In the genomic region with DNA sequence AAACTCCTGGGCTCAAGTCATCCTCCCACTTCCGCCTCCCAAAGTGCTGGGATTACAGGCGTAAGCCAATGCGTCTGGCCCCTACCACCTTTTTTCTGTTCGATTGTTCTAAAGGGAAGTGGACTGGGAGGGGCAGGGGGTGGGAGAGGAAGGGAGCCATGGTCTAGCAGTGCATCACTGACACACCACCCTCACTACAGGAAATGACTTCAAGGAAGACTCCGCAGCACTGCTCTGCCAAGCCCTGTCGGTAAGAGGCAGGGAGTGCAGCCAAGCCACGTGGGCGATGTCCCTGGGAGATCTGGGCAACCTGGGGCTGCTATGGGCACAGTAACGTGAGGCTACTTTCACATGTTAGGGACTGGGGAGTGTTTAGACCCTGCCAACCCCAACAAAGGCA, we compare ENCODE assay signal across 9 cellular contexts. TPM values are rescaled to one million over a fixed set of nuclear protein-coding genes. Genes with fewer than 3 reads are reported as not detected.
DNase-seq lines count a peak whose midpoint lies in the region; ATAC-seq, FAIRE-seq and TF ChIP-seq lines count a peak whose summit lies in the region.
"Had no signal": no experiment of that assay in that cellular context is flagged by ENCODE, and none has a peak within 500 bp of the region (broad histone marks: within the 10 kb centered on the region; RNA-seq: fewer than 3 reads in every experiment).

No MANE protein-coding gene starts in this region.

- no peak overlapping the region for H2BK5ac ChIP-seq in mesendoderm (ENCODE audit: low read length)

- TF ChIP-seq POLR2A in breast epithelium (IDR thresholded peaks at IDR 0.05): no peak

- H3K36me3 Mint-ChIP-seq in activated B cell treated with CpG ODN at 0.5 μM for 24 hours (ENCODE audit: low read depth): no peaks in the 10 kb centered on the region

- H3K4me3 Mint-ChIP-seq in activated B cell treated with CpG ODN at 0.5 μM for 24 hours: no peak overlapping the region

- H3K4me2 ChIP-seq in mesendoderm (ENCODE audit: low read length): no peak overlapping the region

- H3K9me3 ChIP-seq in breast epithelium: no peaks in the 10 kb centered on the region
- no peaks in the 10 kb centered on the region for H3K9me3 ChIP-seq in subcutaneous abdominal adipose tissue (ENCODE audit: control insufficient read depth in 5 of 5, low read length in 5 of 5)
- H3K9me3 ChIP-seq: neutrophil had no signal

- H2BK120ac ChIP-seq in mesendoderm (ENCODE audit: low read depth, low read length): no peak overlapping the region

- no peak overlapping the region for H3K18ac ChIP-seq in mesendoderm (ENCODE audit: low read length)

- H3K4me1 Mint-ChIP-seq in activated B cell treated with CpG ODN at 0.5 μM for 24 hours: peaks cover 13% of the 10 kb centered on the region

- TF ChIP-seq CTCF in activated B cell treated with CpG ODN at 0.5 μM for 24 hours (IDR thresholded peaks at IDR 0.05) (no peak), breast epithelium (IDR thresholded peaks at IDR 0.05) (peak; percentile 29 to 46 (median 33)), D721Med (IDR thresholded peaks at IDR 0.05; ENCODE audit: insufficient read depth, missing control alignments) (no peak)

- H4K8ac ChIP-seq in mesendoderm (ENCODE audit: low read depth, low read length): no peak overlapping the region

- no peaks in the 10 kb centered on the region for H3K9me3 Mint-ChIP-seq in activated B cell treated with CpG ODN at 0.5 μM for 24 hours

- H3K79me2 ChIP-seq in mesendoderm (ENCODE audit: control insufficient read depth, insufficient read depth, low read length): no peaks in the 10 kb centered on the region

- CTCF ChIA-PET in activated B cell treated with CpG ODN at 0.5 μM for 24 hours (lab: Charles Lee): no interaction called here

- H3K36me3 ChIP-seq in breast epithelium (no peaks in the 10 kb centered on the region), mesendoderm (ENCODE audit: control insufficient read depth, insufficient read depth, low read length) (no peaks in the 10 kb centered on the region), subcutaneous abdominal adipose tissue (ENCODE audit: control insufficient read depth in 5 of 5, insufficient read depth in 5 of 5, low read length in 5 of 5) (no peaks in the 10 kb centered on the region)
- H3K36me3 ChIP-seq: neutrophil had no signal

- H2BK15ac ChIP-seq in mesendoderm (replicated peaks; ENCODE audit: low read depth): no peak overlapping the region

- DNase-seq in HT1080 (ENCODE audit: low read depth) (peak; percentile 82), activated B cell treated with CpG ODN at 0.5 μM for 24 hours (no peak), breast epithelium (ENCODE audit: low spot score in 2 of 2) (peak in 1 of 2 donors; percentile 60), mesendoderm (peak; percentile 77), dedifferentiated amniotic fluid mesenchymal stem cell (ENCODE audit: extremely low spot score) (no peak), D721Med (ENCODE audit: insufficient read length, low spot score) (no peak)

- H2AK5ac ChIP-seq in mesendoderm (ENCODE audit: low read length): no peak overlapping the region

- intact Hi-C loops in activated B cell treated with CpG ODN at 0.5 μM for 24 hours (cut with micrococcal nuclease): no loop called here
- intact Hi-C loops in breast epithelium (cut with DNase I; ENCODE audit: low total_unique reads): no loop called here

- H3K27ac ChIP-seq in breast epithelium (peak overlapping the region; percentile 62 to 83), mesendoderm (ENCODE audit: low read depth, low read length) (no peak overlapping the region), subcutaneous abdominal adipose tissue (ENCODE audit: low read depth, low read length) (peak overlapping the region; percentile 24)
- H3K27ac ChIP-seq: neutrophil had no signal

- no peak overlapping the region for H4K5ac ChIP-seq in mesendoderm (ENCODE audit: low read length)

- no peak overlapping the region for H3K4me3 ChIP-seq in breast epithelium
- no peak overlapping the region for H3K4me3 ChIP-seq in mesendoderm (ENCODE audit: low read length)
- no peak overlapping the region for H3K4me3 ChIP-seq in subcutaneous abdominal adipose tissue (ENCODE audit: low read depth in 1 of 5, low read length in 5 of 5)

- no peak overlapping the region for H3K4ac ChIP-seq in mesendoderm (ENCODE audit: low read depth, low read length)

- H3K4me1 ChIP-seq in breast epithelium: no peaks in the 10 kb centered on the region
- no peaks in the 10 kb centered on the region for H3K4me1 ChIP-seq in mesendoderm (ENCODE audit: control insufficient read depth, low read depth, low read length)
- H3K4me1 ChIP-seq in subcutaneous abdominal adipose tissue (ENCODE audit: control insufficient read depth in 5 of 5, insufficient read depth in 5 of 5, low read length in 5 of 5): peaks cover 0 to 13% (median 0%) of the 10 kb centered on the region in 5 donors

- no peak overlapping the region for H3K56ac ChIP-seq in mesendoderm (ENCODE audit: low read length)

- ATAC-seq in activated B cell treated with CpG ODN at 0.5 μM for 24 hours (ENCODE audit: low read depth): peak; percentile 68
- no peak for ATAC-seq in HG03521 (IDR thresholded peaks at IDR 0.05; ENCODE audit: unreplicated experiment)

- FAIRE-seq in D721Med (lab: Jason Lieb, UNC): no peak

- H3K79me1 ChIP-seq in mesendoderm (ENCODE audit: low read length): no peaks in the 10 kb centered on the region

- H3K27me3 ChIP-seq in breast epithelium (no peaks in the 10 kb centered on the region), mesendoderm (ENCODE audit: insufficient read depth, low read length, poor library complexity) (no peaks in the 10 kb centered on the region), subcutaneous abdominal adipose tissue (ENCODE audit: control insufficient read depth in 5 of 5, insufficient read depth in 4 of 5, low read length in 5 of 5) (no peaks in the 10 kb centered on the region)

- POLR2A ChIA-PET in activated B cell treated with CpG ODN at 0.5 μM for 24 hours (lab: Charles Lee): no interaction called here

- H3K23ac ChIP-seq in mesendoderm (ENCODE audit: low read length): no peak overlapping the region

- H3K27me3 Mint-ChIP-seq in activated B cell treated with CpG ODN at 0.5 μM for 24 hours: peaks cover 18% of the 10 kb centered on the region

- no peak overlapping the region for H3K27ac Mint-ChIP-seq in activated B cell treated with CpG ODN at 0.5 μM for 24 hours

- no peak overlapping the region for H3K9ac ChIP-seq in mesendoderm (ENCODE audit: low read length)
- no peak overlapping the region for H3K9ac ChIP-seq in subcutaneous abdominal adipose tissue (ENCODE audit: low read length in 5 of 5)

- WGBS in mesendoderm (ENCODE audit: extremely low coverage, insufficient coverage, low lambda C conversion rate): no CpG with 5 or more reads among the region's 9 CpGs

RNA-seq across cellular contexts. Expression of a gene that starts 18.0 kb away (rescaled TPM):
- total RNA-seq in HT1080 (2014; rRNA removed; shearing (Covaris generic)): not detected in 2 replicates
- polyA plus RNA-seq in HT1080 (2015; cell fraction: cytosol; rRNA removed): not detected in 2 replicates
- not detected in 2 replicates for polyA plus RNA-seq in HT1080 (2015; cell fraction: nucleus; rRNA removed)
- total RNA-seq in activated B cell treated with CpG ODN at 0.5 μM for 24 hours: not detected in 2 replicates
- total RNA-seq in breast epithelium: not detected
- not detected for polyA plus RNA-seq in mesendoderm (2013, experiment 1 of 2)
- not detected for polyA plus RNA-seq in mesendoderm (2013, experiment 2 of 2)

RNA-seq across cellular contexts. Expression of a gene that starts 31.5 kb away (rescaled TPM):
- total RNA-seq in HT1080 (2014; rRNA removed; shearing (Covaris generic)): 3.5 and 6.3 TPM in 2 replicates
- polyA plus RNA-seq in HT1080 (2015; cell fraction: cytosol; rRNA removed): 5.7 and 7.0 TPM in 2 replicates
- polyA plus RNA-seq in HT1080 (2015; cell fraction: nucleus; rRNA removed): 30.8 and 34.3 TPM in 2 replicates
- total RNA-seq in activated B cell treated with CpG ODN at 0.5 μM for 24 hours: 14.9 and 17.9 TPM in 2 replicates
- 10 to 100 TPM; 18.6 to 30.5 (median 24.7) TPM for total RNA-seq in breast epithelium
- 9.5 TPM for polyA plus RNA-seq in mesendoderm (2013, experiment 1 of 2)
- polyA plus RNA-seq in mesendoderm (2013, experiment 2 of 2): 8.7 TPM

Comparison
In these comparisons a context has a peak if more than half of its experiments do, and no peak if none do; other contexts are left out.
1. DNase-seq: peak in HT1080 (single experiment) and mesendoderm (single experiment); none in activated B cell treated with CpG ODN at 0.5 μM for 24 hours (single experiment), dedifferentiated amniotic fluid mesenchymal stem cell (single experiment) and D721Med (single experiment).
2. CTCF ChIP-seq: peak in breast epithelium (3 of 3); none in activated B cell treated with CpG ODN at 0.5 μM for 24 hours (single experiment) and D721Med (single experiment).